In genomic region chr1:179866616-179867015, GRCh38 we compare ENCODE assay signal across 20 cellular contexts. TPM values are rescaled to one million over a fixed set of nuclear protein-coding genes. Genes with fewer than 3 reads are reported as not detected.
A peak's percentile ranks its signal among the peaks of the same experiment; 100 is the strongest.
DNase-seq lines count a peak whose midpoint lies in the region; ATAC-seq and TF ChIP-seq lines count a peak whose summit lies in the region.
"Had no signal": no experiment of that assay in that cellular context is flagged by ENCODE, and none has a peak within 500 bp of the region (broad histone marks: within the 10 kb centered on the region; RNA-seq: fewer than 3 reads in every experiment).

No MANE protein-coding gene starts in this region.

- H3K4me2 ChIP-seq in trophoblast cell (ENCODE audit: low read length) = no peak overlapping the region
- H3K4me2 ChIP-seq in neural progenitor cell = no peak overlapping the region
- H3K4me2 ChIP-seq: A549; BLaER1 treated with 17β-estradiol and CSF1 and Interleukin-3, amounts not matched to agents 10 nM and 100 nM had no signal

- H2BK5ac ChIP-seq in trophoblast cell (ENCODE audit: low read depth, low read length, poor library complexity) = no peak overlapping the region

- no peak overlapping the region for H4K91ac ChIP-seq in trophoblast cell (ENCODE audit: low read depth, low read length)

- peaks cover 0 to 80% (median 68%) of the 10 kb centered on the region in 9 donors for H3K36me3 ChIP-seq in heart left ventricle
- peaks cover 18 to 25% of the 10 kb centered on the region in 2 experiments for H3K36me3 ChIP-seq in trophoblast cell (ENCODE audit: control insufficient read depth in 1 of 2, insufficient read depth in 2 of 2, low read length in 2 of 2)
- H3K36me3 ChIP-seq in neural progenitor cell = peaks cover 5% of the 10 kb centered on the region

- H4K8ac ChIP-seq in trophoblast cell (ENCODE audit: low read depth, low read length) = no peak overlapping the region

- H3K27ac Mint-ChIP-seq in T-helper 17 cell (peak overlapping the region; percentile 11), neural progenitor cell (no peak overlapping the region)
- H3K27ac Mint-ChIP-seq: CD14-positive monocyte; CD4-positive, alpha-beta T cell had no signal

- intact Hi-C loops in right cardiac atrium (cut with DNase I) (loop anchor here in 2 of 4 donors (10.0 kb wide), 1 partner anchor 308 kb away; no protein-coding TSS in a partner anchor), heart left ventricle (cut with DNase I) (loop anchor here in 8 of 10 donors (5.0 to 10.0 kb wide), 4 partner anchors 168 to 318 kb away; no protein-coding TSS in a partner anchor)

- peaks cover 2% of the 10 kb centered on the region for H3K36me3 Mint-ChIP-seq in T-helper 17 cell (ENCODE audit: low read depth)
- H3K36me3 Mint-ChIP-seq in neural progenitor cell = peaks cover 47% of the 10 kb centered on the region

- H4K20me1 ChIP-seq in neural progenitor cell (ENCODE audit: low read depth) = peaks cover 16% of the 10 kb centered on the region

- H3K14ac ChIP-seq in trophoblast cell (ENCODE audit: low read length) = no peak overlapping the region

- no peak overlapping the region for H2AK5ac ChIP-seq in trophoblast cell (ENCODE audit: low read length)

- ATAC-seq in right cardiac atrium = no peak
- ATAC-seq in heart left ventricle = no peak
- ATAC-seq in T-helper 17 cell = no peak
- ATAC-seq: A549 had no signal

- no peak overlapping the region for H3K18ac ChIP-seq in trophoblast cell (ENCODE audit: low read length)

- no peak for TF ChIP-seq CTCF in heart left ventricle (IDR thresholded peaks at IDR 0.05)
- no peak for TF ChIP-seq CTCF in neural progenitor cell (IDR thresholded peaks at IDR 0.05)

- no peak overlapping the region for H3K4me3 Mint-ChIP-seq in T-helper 17 cell
- no peak overlapping the region for H3K4me3 Mint-ChIP-seq in neural progenitor cell
- H3K4me3 Mint-ChIP-seq: CD14-positive monocyte; CD4-positive, alpha-beta T cell; CD8-positive, alpha-beta memory T cell had no signal

- no peak overlapping the region for H3K4ac ChIP-seq in trophoblast cell (ENCODE audit: low read depth, low read length)

- no peak overlapping the region for H3K4me3 ChIP-seq in right cardiac atrium (ENCODE audit: low read length)
- H3K4me3 ChIP-seq in heart left ventricle = no peak overlapping the region
- no peak overlapping the region for H3K4me3 ChIP-seq in trophoblast cell (ENCODE audit: low read depth, low read length)
- no peak overlapping the region for H3K4me3 ChIP-seq in neural progenitor cell
- H3K4me3 ChIP-seq: A549; BLaER1 treated with 17β-estradiol and CSF1 and Interleukin-3, amounts not matched to agents 10 nM and 100 nM; GM23248 had no signal

- H3F3A ChIP-seq in neural progenitor cell (ENCODE audit: low read depth) = no peaks in the 10 kb centered on the region

- no peak overlapping the region for H2AFZ ChIP-seq in trophoblast cell (ENCODE audit: insufficient read depth, low read length, poor library complexity)
- H2AFZ ChIP-seq in neural progenitor cell (replicated peaks) = no peak overlapping the region
- H2AFZ ChIP-seq: GM23248 had no signal

- H3K27ac ChIP-seq in right cardiac atrium (ENCODE audit: low read length) (peak overlapping the region; percentile 32), heart left ventricle (no peak overlapping the region), trophoblast cell (ENCODE audit: low read depth, low read length) (no peak overlapping the region), neural progenitor cell (no peak overlapping the region)
- H3K27ac ChIP-seq: A549; BLaER1 treated with 17β-estradiol and CSF1 and Interleukin-3, amounts not matched to agents 10 nM and 100 nM; GM23248 had no signal

- WGBS in right cardiac atrium = 92% methylated on average over 7 of the region's 7 CpGs
- WGBS in heart left ventricle, 4 donors = 90 to 97% (median 93%) methylated on average over 7 of the region's 7 CpGs
- WGBS in trophoblast cell (ENCODE audit: extremely low coverage, insufficient coverage, insufficient read length) = no CpG with 5 or more reads among the region's 7 CpGs

- no peaks in the 10 kb centered on the region for H3K79me2 ChIP-seq in trophoblast cell (ENCODE audit: control insufficient read depth, insufficient read depth, low read length, poor library complexity)
- H3K79me2 ChIP-seq in neural progenitor cell (ENCODE audit: low read depth) = peaks cover 65% of the 10 kb centered on the region

- DNase-seq in right cardiac atrium (no peak), heart left ventricle (no peak), T-helper 17 cell (no peak), trophoblast cell (peak; percentile 41 to 87), neural progenitor cell (ENCODE audit: low spot score) (no peak)
- no peak for DNase-seq in stimulated activated CD8-positive, alpha-beta memory T cell treated with anti-CD3 and anti-CD28 coated beads, Interleukin-4, amount 100 ng/mL, for 48 hours
- DNase-seq: 8988T; ACHN; AML-193; BE2C; CD4-positive, alpha-beta T cell; CD8-positive, alpha-beta memory T cell; DMS 273 treated with DMSO at 0.1 percent for 48 hours; DMS79; GM23248; H7; HCEC 1CT had no signal

- no peak for TF ChIP-seq POLR2A in heart left ventricle (IDR thresholded peaks at IDR 0.05)

- H3K79me1 ChIP-seq in trophoblast cell (ENCODE audit: low read length) = no peaks in the 10 kb centered on the region

- H4K12ac ChIP-seq in trophoblast cell (ENCODE audit: low read depth, low read length) = no peak overlapping the region

- H3K9me3 ChIP-seq in right cardiac atrium (ENCODE audit: control insufficient read depth, low read length) (no peaks in the 10 kb centered on the region), heart left ventricle (no peaks in the 10 kb centered on the region), T-helper 17 cell (ENCODE audit: control insufficient read depth, low read length, poor library complexity, severe bottlenecking) (no peaks in the 10 kb centered on the region), trophoblast cell (ENCODE audit: insufficient read depth, low read depth, low read length) (no peaks in the 10 kb centered on the region), neural progenitor cell (ENCODE audit: low read depth) (no peaks in the 10 kb centered on the region)
- H3K9me3 ChIP-seq: A549; BE2C; BLaER1 treated with 17β-estradiol and CSF1 and Interleukin-3, amounts not matched to agents 10 nM and 100 nM had no signal

- no peak overlapping the region for H3K23ac ChIP-seq in trophoblast cell (ENCODE audit: low read length)

- no peak overlapping the region for H3K9ac ChIP-seq in trophoblast cell (ENCODE audit: low read length)
- no peak overlapping the region for H3K9ac ChIP-seq in neural progenitor cell
- H3K9ac ChIP-seq: BLaER1 treated with 17β-estradiol and CSF1 and Interleukin-3, amounts not matched to agents 10 nM and 100 nM; GM23248 had no signal

- no peak overlapping the region for H2BK12ac ChIP-seq in trophoblast cell (ENCODE audit: low read length)

- H3K4me1 ChIP-seq in right cardiac atrium (ENCODE audit: control insufficient read depth, insufficient read depth, low read length) (no peaks in the 10 kb centered on the region), heart left ventricle (peaks cover 0 to 25% (median 9%) of the 10 kb centered on the region in 12 donors), trophoblast cell (ENCODE audit: control insufficient read depth in 1 of 2, insufficient read depth in 2 of 2, low read length in 2 of 2) (no peaks in the 10 kb centered on the region), neural progenitor cell (no peaks in the 10 kb centered on the region)
- H3K4me1 ChIP-seq: A549, BE2C had no signal

- H3K27me3 Mint-ChIP-seq in T-helper 17 cell = no peaks in the 10 kb centered on the region
- no peaks in the 10 kb centered on the region for H3K27me3 Mint-ChIP-seq in neural progenitor cell (ENCODE audit: insufficient read depth, low read depth)
- H3K27me3 Mint-ChIP-seq: CD4-positive, alpha-beta T cell; CD8-positive, alpha-beta memory T cell had no signal

- H3K27me3 ChIP-seq in right cardiac atrium (ENCODE audit: control insufficient read depth, insufficient read depth) = no peaks in the 10 kb centered on the region
- H3K27me3 ChIP-seq in heart left ventricle = no peaks in the 10 kb centered on the region
- H3K27me3 ChIP-seq in trophoblast cell (ENCODE audit: insufficient read depth, low read length) = no peaks in the 10 kb centered on the region
- no peaks in the 10 kb centered on the region for H3K27me3 ChIP-seq in neural progenitor cell
- H3K27me3 ChIP-seq: BE2C; BLaER1 treated with 17β-estradiol and CSF1 and Interleukin-3, amounts not matched to agents 10 nM and 100 nM had no signal

- H3K4me1 Mint-ChIP-seq in T-helper 17 cell (peaks cover 13% of the 10 kb centered on the region), neural progenitor cell (peaks cover 10% of the 10 kb centered on the region)

- no peaks in the 10 kb centered on the region for H3K9me3 Mint-ChIP-seq in neural progenitor cell
- H3K9me3 Mint-ChIP-seq: CD14-positive monocyte; CD4-positive, alpha-beta T cell; CD8-positive, alpha-beta memory T cell had no signal

- H2BK120ac ChIP-seq in trophoblast cell (ENCODE audit: insufficient read depth, low read length, poor library complexity) = no peak overlapping the region

RNA-seq across cellular contexts. Expression of gene TOR1AIP2, which starts 11.0 kb away (rescaled TPM):
- total RNA-seq in right cardiac atrium (10 to 100 TPM; 40.1 to 52.2 (median 48.2) TPM), heart left ventricle (10 to 100 TPM; 40.1 to 73.2 (median 56.7) TPM), T-helper 17 cell (10 to 100 TPM; 64.0 to 70.9 TPM), neural progenitor cell (ENCODE audit: low replicate concordance) (53.0 and 89.5 TPM in 2 replicates)
- polyA plus RNA-seq in right cardiac atrium (11.0 TPM), heart left ventricle (10 to 100 TPM; 12.7 to 22.2 TPM)
- 74.2 and 76.8 TPM in 2 replicates for polyA plus RNA-seq in trophoblast cell (2013)

RNA-seq across cellular contexts. Expression of gene TOR1AIP1, which starts 15.5 kb away (rescaled TPM):
- total RNA-seq in right cardiac atrium (10 to 100 TPM; 59.8 to 65.9 (median 65.4) TPM), heart left ventricle (10 to 100 TPM; 25.4 to 68.2 (median 47.4) TPM), T-helper 17 cell (10 to 100 TPM; 65.1 to 87.6 TPM), neural progenitor cell (ENCODE audit: low replicate concordance) (17.8 and 21.6 TPM in 2 replicates)
- polyA plus RNA-seq in right cardiac atrium (31.6 TPM), heart left ventricle (10 to 100 TPM; 16.0 to 22.0 TPM)
- polyA plus RNA-seq in trophoblast cell (2013) = 24.4 and 27.7 TPM in 2 replicates

Comparison
In these comparisons a context has a peak if more than half of its experiments do, and no peak if none do; other contexts are left out.
1. DNase-seq: peak in trophoblast cell (2 of 2); none in right cardiac atrium (0 of 3), heart left ventricle (0 of 5), T-helper 17 cell (0 of 3), stimulated activated CD8-positive, alpha-beta memory T cell treated with anti-CD3 and anti-CD28 coated beads, Interleukin-4, amount 100 ng/mL, for 48 hours (single experiment) and neural progenitor cell (single experiment).